In the genomic region with DNA sequence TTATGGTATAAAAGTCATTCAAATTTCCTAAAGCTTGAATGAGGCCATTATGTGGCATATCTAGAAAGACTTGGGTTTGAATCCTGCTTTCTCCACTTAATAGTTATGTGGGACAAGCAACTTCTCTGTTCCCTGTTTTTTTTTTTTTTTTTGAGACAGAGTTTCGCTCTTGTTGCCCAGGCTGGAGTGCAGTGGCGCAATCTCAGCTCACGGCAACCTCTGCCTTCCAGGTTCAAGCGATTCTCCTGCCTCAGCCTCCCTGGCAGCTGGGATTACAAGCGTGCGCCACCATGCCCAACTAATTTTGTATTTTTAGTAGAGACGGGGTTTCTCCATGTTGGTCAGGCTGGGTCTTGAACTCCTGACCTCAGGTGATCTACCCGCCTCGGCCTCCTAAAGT, we compare ENCODE assay signal across 7 cellular contexts.
DNase-seq lines count a peak whose midpoint lies in the region; ATAC-seq and TF ChIP-seq lines count a peak whose summit lies in the region.
"Not testable (repeated sequence)": the region's sequence is repeated elsewhere in the genome, so short reads cannot be mapped to it uniquely, and the experiment has no call there.

No MANE protein-coding gene starts in this region.

- H3K27me3 Mint-ChIP-seq in central memory CD8-positive, alpha-beta T cell; naive B cell; osteocyte (ENCODE audit: unreplicated experiment): not testable (repeated sequence)

- POLR2A ChIA-PET in IMR-90 (lab: Charles Lee; ENCODE audit: unreplicated experiment), result not testable (repeated sequence)

- peak overlapping the region; percentile 96 for H4K5ac ChIP-seq in IMR-90 (ENCODE audit: low read depth, low read length)

- H3K4me3 Mint-ChIP-seq in central memory CD8-positive, alpha-beta T cell; osteocyte (ENCODE audit: unreplicated experiment): not testable (repeated sequence)
- H3K4me3 Mint-ChIP-seq in naive B cell, result peak overlapping the region in 6 of 8 donors; percentile 44 to 81 (median 70)

- peak overlapping the region; percentile 54 for H3K4ac ChIP-seq in IMR-90 (ENCODE audit: low read depth, low read length)

- peak overlapping the region in 8 of 11 experiments; percentile 41 to 77 (median 69); a peak in 15 of 22 replicates for H3K9ac ChIP-seq in BLaER1 treated with 17β-estradiol and CSF1 and Interleukin-3, amounts not matched to agents 10 nM and 100 nM
- H3K9ac ChIP-seq in IMR-90 (ENCODE audit: low read depth, low read length), result not testable (repeated sequence)

- peak overlapping the region; percentile 90 for H2BK120ac ChIP-seq in IMR-90 (ENCODE audit: low read depth, low read length)

- H3K9me3 Mint-ChIP-seq in central memory CD8-positive, alpha-beta T cell; naive B cell; osteocyte (ENCODE audit: unreplicated experiment): not testable (repeated sequence)

- H3K23ac ChIP-seq in IMR-90 (ENCODE audit: low read depth, low read length), result not testable (repeated sequence)

- peaks cover 23 to 65% of the 10 kb centered on the region in 2 experiments for H3K79me1 ChIP-seq in IMR-90 (ENCODE audit: low read depth in 1 of 2, low read length in 2 of 2)

- dilution Hi-C loops in IMR-90 (cut with HindIII; ENCODE audit: low sequenced_read_pairs, unreplicated experiment), result not testable (repeated sequence)

- H2BK15ac ChIP-seq in IMR-90 (ENCODE audit: low read depth, low read length), result peak overlapping the region; percentile 77; the same call in 2 of the 3 replicates

- peaks cover 38% of the 10 kb centered on the region for H3K4me1 Mint-ChIP-seq in central memory CD8-positive, alpha-beta T cell
- H3K4me1 Mint-ChIP-seq in naive B cell (peaks cover 29 to 66% (median 57%) of the 10 kb centered on the region in 3 donors), osteocyte (ENCODE audit: unreplicated experiment) (peaks cover 41% of the 10 kb centered on the region)

- peak overlapping the region in 10 of 11 experiments; percentile 26 to 95 (median 88); a peak in 20 of 22 replicates for H3K27ac ChIP-seq in BLaER1 treated with 17β-estradiol and CSF1 and Interleukin-3, amounts not matched to agents 10 nM and 100 nM
- H3K27ac ChIP-seq in IMR-90 (ENCODE audit: insufficient read depth, low read length) (peak overlapping the region; percentile 82; the same call in 1 of the 2 replicates), RWPE2 (ENCODE audit: poor library complexity, severe bottlenecking) (peak overlapping the region; percentile 79), left ventricle myocardium inferior (replicated peaks) (peak overlapping the region; percentile 27)

- not testable (repeated sequence) for ATAC-seq in IMR-90 (ENCODE audit: low read depth); RWPE2 (ENCODE audit: low read depth); central memory CD8-positive, alpha-beta T cell (replicated peaks; ENCODE audit: extremely low read depth, poor library complexity, severe bottlenecking); naive B cell (ENCODE audit: low read depth in 2 of 2)

- in situ Hi-C loops in IMR-90 (cut with MboI; ENCODE audit: low sequenced_read_pairs), result not testable (repeated sequence)

- peak overlapping the region; percentile 98 for H2BK5ac ChIP-seq in IMR-90 (ENCODE audit: low read depth, low read length, poor library complexity, severe bottlenecking)

- not testable (repeated sequence) for TF ChIP-seq RAD21 in IMR-90 (IDR thresholded peaks at IDR 0.05; ENCODE audit: low read length)

- not testable (repeated sequence) for H3K9me1 ChIP-seq in IMR-90 (ENCODE audit: insufficient read depth, low read length)

- peaks cover 0 to 13% (median 3%) of the 10 kb centered on the region in 11 experiments; a peak in 9 of 22 replicates for H3K9me3 ChIP-seq in BLaER1 treated with 17β-estradiol and CSF1 and Interleukin-3, amounts not matched to agents 10 nM and 100 nM (replicated peaks in 1 of 11)
- H3K9me3 ChIP-seq in IMR-90 (ENCODE audit: control insufficient read depth, insufficient read depth, low read length); RWPE2 (ENCODE audit: severe bottlenecking); left ventricle myocardium inferior (replicated peaks): not testable (repeated sequence)

- H3K27me3 ChIP-seq in BLaER1 treated with 17β-estradiol and CSF1 and Interleukin-3, amounts not matched to agents 10 nM and 100 nM; IMR-90 (ENCODE audit: control insufficient read depth, insufficient read depth, low read length); RWPE2 (ENCODE audit: insufficient read depth, poor library complexity, severe bottlenecking); left ventricle myocardium inferior (ENCODE audit: low read depth): not testable (repeated sequence)

- peak overlapping the region; percentile 91; the same call in 1 of the 2 replicates for H4K91ac ChIP-seq in IMR-90 (ENCODE audit: insufficient read depth, low read depth, low read length)

- peak overlapping the region; percentile 95; the same call in 1 of the 2 replicates for H2BK20ac ChIP-seq in IMR-90 (ENCODE audit: low read depth, low read length)

- not testable (repeated sequence) for DNase-seq in IMR-90; RWPE2 (ENCODE audit: low spot score); central memory CD8-positive, alpha-beta T cell (ENCODE audit: low spot score in 2 of 2); left ventricle myocardium inferior; naive B cell; osteocyte (ENCODE audit: extremely low spot score, unreplicated experiment)

- not testable (repeated sequence) for H3K36me3 Mint-ChIP-seq in central memory CD8-positive, alpha-beta T cell (ENCODE audit: insufficient read depth); naive B cell; osteocyte (ENCODE audit: unreplicated experiment)

- H3K4me3 ChIP-seq in BLaER1 treated with 17β-estradiol and CSF1 and Interleukin-3, amounts not matched to agents 10 nM and 100 nM, result peak overlapping the region in 4 of 10 experiments; percentile 13 to 34 (median 22); a peak in 5 of 20 replicates
- H3K4me3 ChIP-seq in IMR-90 (ENCODE audit: insufficient read depth, low read depth, low read length); RWPE2 (ENCODE audit: severe bottlenecking); left ventricle myocardium inferior: not testable (repeated sequence)

- H3K18ac ChIP-seq in IMR-90 (ENCODE audit: low read depth, low read length), result peak overlapping the region; percentile 98

- 100% methylated on average over 1 of the region's 9 CpGs; no CpG with 5 or more reads in 1 of the 2 experiments for WGBS in IMR-90 (ENCODE audit: extremely low coverage in 2 of 2, insufficient read length in 1 of 2), 2 experiments

- peak overlapping the region; percentile 64 to 91 (median 73) for H3K4me2 ChIP-seq in BLaER1 treated with 17β-estradiol and CSF1 and Interleukin-3, amounts not matched to agents 10 nM and 100 nM
- H3K4me2 ChIP-seq in IMR-90 (ENCODE audit: low read depth, low read length), result not testable (repeated sequence)

- H4K8ac ChIP-seq in IMR-90 (ENCODE audit: low read depth in 2 of 2, low read length in 2 of 2), result peak overlapping the region; percentile 77 to 97

- not testable (repeated sequence) for BruUV-seq in IMR-90 (replicated peaks; lab: Mats Ljungman, UMichigan)

- H3K56ac ChIP-seq in IMR-90 (ENCODE audit: extremely low read depth, insufficient read depth, low read length), result not testable (repeated sequence)

- TF ChIP-seq POLR2A in IMR-90 (IDR thresholded peaks at IDR 0.05; ENCODE audit: low read depth, low read length), result not testable (repeated sequence)

- peaks cover 41 to 79% (median 56%) of the 10 kb centered on the region in 10 experiments for H3K4me1 ChIP-seq in BLaER1 treated with 17β-estradiol and CSF1 and Interleukin-3, amounts not matched to agents 10 nM and 100 nM
- H3K4me1 ChIP-seq in IMR-90 (ENCODE audit: control insufficient read depth, insufficient read depth, low read length) (peaks cover 19% of the 10 kb centered on the region), RWPE2 (ENCODE audit: insufficient read depth, poor library complexity, severe bottlenecking) (peaks cover 38% of the 10 kb centered on the region), left ventricle myocardium inferior (peaks cover 29% of the 10 kb centered on the region)

- peak overlapping the region; percentile 77 for H3K27ac Mint-ChIP-seq in central memory CD8-positive, alpha-beta T cell (ENCODE audit: low read depth)
- H3K27ac Mint-ChIP-seq in naive B cell (peak overlapping the region; percentile 61 to 94 (median 82)), osteocyte (ENCODE audit: unreplicated experiment) (peak overlapping the region; percentile 21)

- H2AFZ ChIP-seq in IMR-90 (replicated peaks; ENCODE audit: low read length, poor library complexity), result not testable (repeated sequence)

- TF ChIP-seq CTCF in IMR-90 (conservative IDR thresholded peaks at IDR 0.05; ENCODE audit: low read depth, low read length); RWPE2 (IDR thresholded peaks at IDR 0.05; ENCODE audit: poor library complexity, severe bottlenecking); left ventricle myocardium inferior (IDR thresholded peaks at IDR 0.05; ENCODE audit: borderline replicate concordance); osteocyte (IDR thresholded peaks at IDR 0.05): not testable (repeated sequence)

- H3K14ac ChIP-seq in IMR-90 (replicated peaks; ENCODE audit: low read depth, low read length), result peak overlapping the region; percentile 50

- H4K20me1 ChIP-seq in BLaER1 treated with 17β-estradiol and CSF1 and Interleukin-3, amounts not matched to agents 10 nM and 100 nM; IMR-90 (ENCODE audit: insufficient read depth, low read length): not testable (repeated sequence)

- CTCF ChIA-PET in IMR-90 (lab: Yijun Ruan, JAX), result not testable (repeated sequence)

- peaks cover 0 to 14% (median 5%) of the 10 kb centered on the region in 11 experiments; a peak in 6 of 22 replicates for H3K36me3 ChIP-seq in BLaER1 treated with 17β-estradiol and CSF1 and Interleukin-3, amounts not matched to agents 10 nM and 100 nM
- not testable (repeated sequence) for H3K36me3 ChIP-seq in IMR-90 (ENCODE audit: control insufficient read depth, insufficient read depth, low read length); RWPE2 (ENCODE audit: low read depth); left ventricle myocardium inferior

- peak overlapping the region; percentile 49 for H2AK5ac ChIP-seq in IMR-90 (ENCODE audit: low read depth, low read length)

- H2AK9ac ChIP-seq in IMR-90 (replicated peaks; ENCODE audit: low read depth, low read length, poor library complexity), result not testable (repeated sequence)

- intact Hi-C loops in IMR-90 (cut with micrococcal nuclease); left ventricle myocardium inferior (cut with micrococcal nuclease): not testable (repeated sequence)

Comparison
In these comparisons a context has a peak if more than half of its experiments do, and no peak if none do; other contexts are left out.
1. H3K27ac ChIP-seq: peak in every context shown above with its lines; median percentile 88 in BLaER1 treated with 17β-estradiol and CSF1 and Interleukin-3, amounts not matched to agents 10 nM and 100 nM; 82 in IMR-90; 79 in RWPE2; 27 in left ventricle myocardium inferior.
2. H3K27ac Mint-ChIP-seq: peak in every context shown above with its lines; median percentile 82 in naive B cell; 77 in central memory CD8-positive, alpha-beta T cell; 21 in osteocyte.